Comparison of ENCODE assay signal across 8 cellular contexts in the genomic region with DNA sequence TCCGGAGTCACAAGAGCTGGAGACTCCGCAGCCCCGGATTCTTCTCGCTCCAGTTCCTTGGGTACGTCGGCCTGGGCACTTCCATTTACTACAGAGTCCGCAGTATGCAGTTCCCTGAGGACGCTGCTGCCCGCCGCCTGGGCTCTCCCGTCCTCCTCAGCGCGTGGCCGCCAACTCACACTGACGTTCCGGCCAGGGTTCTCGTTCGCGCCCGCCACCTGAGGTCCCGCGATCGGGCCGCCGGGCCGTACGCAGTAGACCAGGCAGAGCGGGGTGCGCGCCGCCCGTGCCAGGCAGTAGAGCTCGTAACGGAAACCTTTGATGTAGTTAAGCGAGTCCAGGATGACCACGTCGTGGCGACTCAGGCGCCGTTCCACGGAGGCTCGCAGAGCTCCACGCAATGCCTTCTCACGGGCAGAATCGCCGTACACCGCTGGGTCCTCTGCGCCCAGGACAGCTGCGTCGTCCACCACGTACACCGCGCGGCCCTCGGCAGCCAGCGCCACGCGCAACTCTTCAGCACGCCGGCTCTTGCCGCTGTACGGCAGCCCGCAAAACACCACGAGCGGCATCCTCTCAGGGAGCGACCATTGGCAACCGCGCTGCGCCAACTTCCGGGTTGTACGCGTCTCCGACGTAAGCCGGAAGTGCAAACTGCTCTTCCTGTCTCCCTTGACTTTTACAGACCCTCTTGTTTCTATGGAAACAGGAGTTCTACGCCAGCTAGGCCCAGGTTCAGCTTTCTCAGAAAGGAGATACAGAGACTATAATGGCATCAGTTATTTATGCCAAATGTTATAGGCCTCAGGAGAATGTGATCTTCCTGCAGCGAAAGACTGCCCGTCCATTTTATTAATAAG. TPM values are rescaled to one million over a fixed set of nuclear protein-coding genes. Genes with fewer than 3 reads are reported as not detected.
DNase-seq lines count a peak whose midpoint lies in the region; ATAC-seq, FAIRE-seq and TF ChIP-seq lines count a peak whose summit lies in the region.

KTI12 (minus strand) TSS at position 621 of the 860 bp plus-strand sequence; CDS start at position 572, 49 bp downstream.

- H3K79me2 ChIP-seq in OCI-LY1 (ENCODE audit: insufficient read depth, low read length) (peaks cover 15% of the 10 kb centered on the region), endothelial cell of umbilical vein (ENCODE audit: control insufficient read depth, insufficient read depth, low read length) (peaks cover 26% of the 10 kb centered on the region)

- intact Hi-C loops in endothelial cell of umbilical vein (cut with micrococcal nuclease) = loop anchor here (1.0 kb wide), 2 partner anchors 22 to 154 kb away; partner anchors contain the start of gene TXNDC12

- no peaks in the 10 kb centered on the region for H3K9me1 ChIP-seq in endothelial cell of umbilical vein (replicated peaks; ENCODE audit: control insufficient read depth, extremely low read depth, insufficient read depth, low read length)

- POLR2A ChIA-PET in endothelial cell of umbilical vein (lab: Charles Lee) = interaction anchor here (0.6 to 1.5 kb wide), 3 partner anchors 22 to 79 kb away, joined by 3 to 7 read pairs (median 4); partner anchors contain the start of gene TXNDC12

- TF ChIP-seq POLR2A in endothelial cell of umbilical vein (IDR thresholded peaks at IDR 0.05; ENCODE audit: low read depth, low read length) = peak; percentile 79

- no peaks in the 10 kb centered on the region for H3F3A ChIP-seq in OCI-LY1 (ENCODE audit: insufficient read depth, low read length)

- CTCF ChIA-PET in endothelial cell of umbilical vein (lab: Charles Lee) = interaction anchor here (0.6 to 1.4 kb wide), 4 partner anchors 8 to 190 kb away, joined by 3 to 5 read pairs (median 4); no protein-coding TSS in a partner anchor

- ATAC-seq in GM21526 (IDR thresholded peaks at IDR 0.05; ENCODE audit: low FRiP score, unreplicated experiment) = peak; percentile 83

- H4K20me1 ChIP-seq in OCI-LY1 (ENCODE audit: insufficient read depth, low read length) = no peaks in the 10 kb centered on the region
- H4K20me1 ChIP-seq in endothelial cell of umbilical vein (replicated peaks; ENCODE audit: control insufficient read depth, extremely low read depth, insufficient read depth, low read length) = no peaks in the 10 kb centered on the region

- peaks cover 30% of the 10 kb centered on the region; the same call in 1 of the 2 replicates for H3K36me3 ChIP-seq in OCI-LY1 (ENCODE audit: insufficient read depth, low read length)
- H3K36me3 ChIP-seq in endothelial cell of umbilical vein (ENCODE audit: control insufficient read depth in 2 of 2, extremely low read depth in 1 of 2, insufficient read depth in 2 of 2, low read length in 2 of 2) = peaks cover 0 to 3% of the 10 kb centered on the region in 2 experiments

- H3K4me3 ChIP-seq in OCI-LY1 (ENCODE audit: low read depth, low read length, poor library complexity, severe bottlenecking) (peak within 1 kb of the TSS; percentile 88), endothelial cell of umbilical vein (replicated peaks in 1 of 3; ENCODE audit: insufficient read depth in 1 of 3, low read depth in 1 of 3, low read length in 3 of 3) (peak within 1 kb of the TSS; percentile 58 to 87 (median 79))

- dilution Hi-C loops in endothelial cell of umbilical vein (cut with MboI; ENCODE audit: extremely low pct_ligation_motif_present, low sequenced_read_pairs) = no loop called here

- H3K27ac ChIP-seq in OCI-LY1 (ENCODE audit: low read depth, low read length, poor library complexity, severe bottlenecking) = no peak within 1 kb of the TSS
- peak within 1 kb of the TSS; percentile 70 for H3K27ac ChIP-seq in endothelial cell of umbilical vein (ENCODE audit: insufficient read depth, low read depth, low read length)

- no peak for FAIRE-seq in D721Med (lab: Jason Lieb, UNC)
- peak; percentile 84 for FAIRE-seq in endothelial cell of umbilical vein (lab: Jason Lieb, UNC)

- BruUV-seq in endothelial cell of umbilical vein (replicated peaks; lab: Mats Ljungman, UMichigan) = TSS peak; percentile 81

- DNase-seq in D721Med (ENCODE audit: insufficient read length, low spot score) = peak; percentile 77
- DNase-seq in HuH-7 (ENCODE audit: low spot score) = peak; percentile 84
- peak; percentile 90 for DNase-seq in activated CD8-positive, alpha-beta memory T cell treated with anti-CD3 and anti-CD28 coated beads, Interleukin-2, amount 50 U/mL, for 48 hours
- DNase-seq in endothelial cell of umbilical vein (ENCODE audit: low read depth, low spot score) = peak; percentile 91
- peak; percentile 86 for DNase-seq in midbrain (lab: John Stamatoyannopoulos, UW)
- peak; percentile 72 to 81 for DNase-seq in stimulated activated CD8-positive, alpha-beta memory T cell treated with anti-CD3 and anti-CD28 coated beads, Interleukin-2, amount 100 ng/mL, for 1 hour (ENCODE audit: low read depth in 2 of 2)

- H3K27me3 ChIP-seq in OCI-LY1 (ENCODE audit: insufficient read depth, low read length) (no peaks in the 10 kb centered on the region), endothelial cell of umbilical vein (ENCODE audit: control insufficient read depth in 2 of 2, insufficient read depth in 2 of 2, low read length in 2 of 2) (no peaks in the 10 kb centered on the region)

- H3K9me3 ChIP-seq in OCI-LY1 (ENCODE audit: low read length) = no peaks in the 10 kb centered on the region
- H3K9me3 ChIP-seq in endothelial cell of umbilical vein (replicated peaks; ENCODE audit: control insufficient read depth, insufficient read depth, low read length) = no peaks in the 10 kb centered on the region

- no peaks in the 10 kb centered on the region for H3K9me2 ChIP-seq in OCI-LY1 (ENCODE audit: low read depth, low read length)

- H2AFZ ChIP-seq in OCI-LY1 (ENCODE audit: low read length) (peak within 1 kb of the TSS; percentile 78), endothelial cell of umbilical vein (ENCODE audit: low read depth, low read length) (peak within 1 kb of the TSS; percentile 82)

- H3K4me2 ChIP-seq in OCI-LY1 (ENCODE audit: low read length) = peak within 1 kb of the TSS; percentile 92
- peak within 1 kb of the TSS; percentile 90 for H3K4me2 ChIP-seq in endothelial cell of umbilical vein (ENCODE audit: insufficient read depth, low read length)

- TF ChIP-seq CTCF in D721Med (IDR thresholded peaks at IDR 0.05; ENCODE audit: insufficient read depth, missing control alignments) (no peak), OCI-LY1 (IDR thresholded peaks at IDR 0.05; ENCODE audit: low read length) (no peak), endothelial cell of umbilical vein (IDR thresholded peaks at IDR 0.05; ENCODE audit: extremely low read depth in 1 of 2, insufficient read depth in 1 of 2, low read depth in 1 of 2, low read length in 2 of 2) (no peak)

- H3K9ac ChIP-seq in OCI-LY1 (ENCODE audit: low read length) (peak within 1 kb of the TSS; percentile 85), endothelial cell of umbilical vein (replicated peaks; ENCODE audit: extremely low read depth, insufficient read depth, low read length) (peak within 1 kb of the TSS; percentile 89)

- peaks cover 34% of the 10 kb centered on the region for H3K4me1 ChIP-seq in OCI-LY1 (ENCODE audit: insufficient read depth, low read length, severe bottlenecking)
- peaks cover 21% of the 10 kb centered on the region for H3K4me1 ChIP-seq in endothelial cell of umbilical vein (ENCODE audit: control insufficient read depth, extremely low read depth, insufficient read depth, low read length)

TF ChIP-seq in endothelial cell of umbilical vein, 7 proteins besides CTCF, POLR2A, EP300 and RAD21:
- TF ChIP-seq MYC (IDR thresholded peaks at IDR 0.05; ENCODE audit: low read depth, low read length) (no peak), POLR2AphosphoS5 (IDR thresholded peaks at IDR 0.05; ENCODE audit: insufficient read depth, low read depth, low read length) (peak; percentile 81)

RNA-seq across cellular contexts. Expression of gene KTI12, which starts in this region (rescaled TPM):
- total RNA-seq in endothelial cell of umbilical vein = 9.2 and 10.0 TPM in 2 replicates
- polyA plus RNA-seq in endothelial cell of umbilical vein = 12.7 TPM in 2 replicates
- polyA plus RNA-seq in endothelial cell of umbilical vein (2011; cell fraction: cytosol; rRNA removed) = 9.2 and 10.9 TPM in 2 replicates
- 8.5 and 10.1 TPM in 2 replicates for polyA plus RNA-seq in endothelial cell of umbilical vein (2011; cell fraction: nucleus; rRNA removed)
- polyA plus RNA-seq in endothelial cell of umbilical vein (2012) = 8.0 and 8.2 TPM in 2 replicates
- polyA minus RNA-seq in endothelial cell of umbilical vein = 8.0 and 10.2 TPM in 2 replicates
- polyA minus RNA-seq in endothelial cell of umbilical vein (2011; cell fraction: cytosol; rRNA and poly(A)+ RNA removed) = 9.3 TPM
- polyA minus RNA-seq in endothelial cell of umbilical vein (2011; cell fraction: nucleus; rRNA and poly(A)+ RNA removed) = 7.8 and 9.3 TPM in 2 replicates
